ENCODE assay signal across 9 cellular contexts in the genomic region with DNA sequence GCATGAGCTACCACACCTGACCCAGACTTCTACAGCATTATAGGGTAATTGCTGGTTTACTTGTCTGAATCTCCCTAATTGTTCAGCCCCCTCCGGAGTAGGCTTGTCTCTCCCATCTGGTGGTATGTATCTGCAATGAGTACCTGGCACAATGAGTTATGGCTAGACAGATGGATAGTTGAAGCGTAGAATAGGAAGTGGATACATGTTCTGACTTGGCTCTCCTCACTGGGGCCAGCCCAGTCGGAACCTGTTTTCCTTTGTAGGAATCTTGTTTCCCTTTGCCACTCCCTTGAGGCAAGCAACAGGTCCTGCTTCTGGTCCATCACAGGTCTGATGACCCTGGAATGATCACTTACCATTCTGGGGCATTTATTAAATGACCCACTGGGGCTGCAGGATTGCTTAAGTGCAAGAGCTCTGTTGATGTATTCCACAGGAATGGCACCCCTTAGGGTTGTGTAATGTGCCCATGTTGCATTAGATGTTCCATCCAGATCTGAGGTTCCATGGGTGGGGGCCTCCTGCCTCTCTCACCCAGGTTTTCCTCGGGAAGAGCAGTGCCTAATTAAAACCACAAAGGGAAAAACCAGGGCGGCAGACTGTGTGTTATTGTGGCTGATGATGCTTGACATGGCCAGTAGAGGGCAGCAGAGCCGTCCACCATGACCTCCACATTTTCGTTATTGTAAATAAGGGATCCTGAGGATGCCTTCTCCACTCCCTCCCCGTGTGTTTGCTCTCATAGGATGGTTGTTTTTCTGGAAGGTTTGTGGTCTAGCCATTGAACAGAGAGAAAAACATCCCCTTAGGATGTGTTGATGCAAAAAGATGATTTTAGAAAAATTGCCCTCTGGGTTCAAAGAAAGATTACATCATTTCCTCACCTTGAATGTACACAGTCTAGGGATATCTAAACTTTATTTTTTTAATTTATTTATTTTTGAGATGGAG. TPM values are rescaled to one million over a fixed set of nuclear protein-coding genes. Genes with fewer than 3 reads are reported as not detected.
DNase-seq lines count a peak whose midpoint lies in the region; ATAC-seq, FAIRE-seq and TF ChIP-seq lines count a peak whose summit lies in the region.
"Had no signal": no experiment of that assay in that cellular context is flagged by ENCODE, and none has a peak within 500 bp of the region (broad histone marks: within the 10 kb centered on the region; RNA-seq: fewer than 3 reads in every experiment).

No MANE protein-coding gene starts in this region.

- POLR2A ChIA-PET in HepG2 (lab: Yijun Ruan, JAX): no interaction called here

- no peaks in the 10 kb centered on the region for H3F3A ChIP-seq in GM23338 (replicated peaks; ENCODE audit: low read depth)

- BruUV-seq in HepG2 (replicated peaks; lab: Mats Ljungman, UMichigan): no TSS peak

- H3K4me1 Mint-ChIP-seq in GM23338: peaks cover 14% of the 10 kb centered on the region
- H3K4me1 Mint-ChIP-seq in activated CD4-positive, alpha-beta T cell treated with anti-CD3 and anti-CD28 coated beads, Interleukin-2, amount 10 ng/mL, durations not matched to agents 24 days and 14 days: peaks cover 34% of the 10 kb centered on the region

- H3K9me3 Mint-ChIP-seq in GM23338: no peaks in the 10 kb centered on the region
- H3K9me3 Mint-ChIP-seq in activated CD4-positive, alpha-beta T cell treated with anti-CD3 and anti-CD28 coated beads, Interleukin-2, amount 10 ng/mL, durations not matched to agents 24 days and 14 days: peaks cover 2% of the 10 kb centered on the region

- H3K36me3 Mint-ChIP-seq in GM23338 (ENCODE audit: low read depth): no peaks in the 10 kb centered on the region
- no peaks in the 10 kb centered on the region for H3K36me3 Mint-ChIP-seq in activated CD4-positive, alpha-beta T cell treated with anti-CD3 and anti-CD28 coated beads, Interleukin-2, amount 10 ng/mL, durations not matched to agents 24 days and 14 days (ENCODE audit: low read depth)

- H4K20me1 ChIP-seq in GM23338 (replicated peaks; ENCODE audit: insufficient read depth) (no peaks in the 10 kb centered on the region), HepG2 (ENCODE audit: insufficient read depth, low read length) (no peaks in the 10 kb centered on the region)

- H3K4me3 ChIP-seq in GM23338 (no peak overlapping the region), HepG2 (replicated peaks in 1 of 3; ENCODE audit: insufficient read depth in 1 of 3, low read depth in 2 of 3, low read length in 3 of 3) (no peak overlapping the region)

- no peak for TF ChIP-seq EP300 in HepG2 (IDR thresholded peaks at IDR 0.05; ENCODE audit: low read depth in 2 of 2, low read length in 2 of 2)
- TF ChIP-seq EP300 in HepG2 (CRISPR knock-in tag; IDR thresholded peaks at IDR 0.05; ENCODE audit: borderline replicate concordance): no peak

- CTCF ChIA-PET in HepG2 (lab: Yijun Ruan, JAX; ENCODE audit: low intra/inter-chr PET ratio, low total read pairs): interaction anchor here (0.6 to 2.1 kb wide), 9 partner anchors 38 to 121 kb away, joined by 3 to 26 read pairs (median 3); no protein-coding TSS in a partner anchor

- TF ChIP-seq RAD21 in HepG2 (CRISPR knock-in tag; IDR thresholded peaks at IDR 0.05): peak; percentile 86

- no peak overlapping the region for H3K4me3 Mint-ChIP-seq in GM23338
- H3K4me3 Mint-ChIP-seq in activated CD4-positive, alpha-beta T cell treated with anti-CD3 and anti-CD28 coated beads, Interleukin-2, amount 10 ng/mL, durations not matched to agents 24 days and 14 days: peak overlapping the region; percentile 16

- TF ChIP-seq POLR2A in HepG2 (IDR thresholded peaks at IDR 0.05; ENCODE audit: insufficient read depth in 1 of 2, low read depth in 2 of 2, low read length in 2 of 2): no peak

- intact Hi-C loops in activated CD4-positive, alpha-beta T cell treated with anti-CD3 and anti-CD28 coated beads, Interleukin-2, amount 10 ng/mL, durations not matched to agents 24 days and 14 days (cut with micrococcal nuclease): loop anchor here (1.0 to 5.0 kb wide), 7 partner anchors 18 to 171 kb away; partner anchors contain the start of gene CMTM8
- intact Hi-C loops in HepG2 (cut with micrococcal nuclease; ENCODE audit: unreplicated experiment): loop anchor here (1.0 to 10.0 kb wide), 3 partner anchors 44 to 119 kb away; partner anchors contain the start of gene CMTM7

- H3K9me3 ChIP-seq in HepG2 (ENCODE audit: low read length): no peaks in the 10 kb centered on the region

- H3K27me3 ChIP-seq in GM23338 (ENCODE audit: insufficient read depth): no peaks in the 10 kb centered on the region
- H3K27me3 ChIP-seq in HepG2 (ENCODE audit: control insufficient read depth in 1 of 2, insufficient read depth in 2 of 2, low read length in 2 of 2): no peaks in the 10 kb centered on the region

- WGBS in HepG2 (ENCODE audit: low lambda C conversion rate): 37% methylated on average over 8 of the region's 8 CpGs

- DNase-seq in D721Med (ENCODE audit: insufficient read length, low spot score) (peak; percentile 71), GM23338 (ENCODE audit: low spot score) (peak; percentile 86), NCI-H2227 treated with DMSO at 0.1 percent for 48 hours (lab: John Stamatoyannopoulos, UW) (peak; percentile 48), dedifferentiated amniotic fluid mesenchymal stem cell (ENCODE audit: extremely low spot score) (peak; percentile 62), HepG2 (ENCODE audit: low spot score) (peak; percentile 47)
- DNase-seq in activated CD4-positive, alpha-beta T cell treated with anti-CD3 and anti-CD28 coated beads, Interleukin-2, amount 10 ng/mL, durations not matched to agents 24 days and 14 days: peak; percentile 89
- peak; percentile 26 to 41 (median 35) for DNase-seq in stimulated activated CD4-positive, alpha-beta T cell treated with anti-CD3 and anti-CD28 coated beads, TNF-alpha, amount 100 ng/mL, for 4 hours (ENCODE audit: low read depth in 3 of 3)

- H3K4me1 ChIP-seq in GM23338 (ENCODE audit: insufficient read depth) (no peaks in the 10 kb centered on the region; the same call in none of the 2 replicates), HepG2 (ENCODE audit: insufficient read depth, low read length) (peaks cover 38% of the 10 kb centered on the region)

- H3K9me2 ChIP-seq in GM23338 (ENCODE audit: insufficient read depth): no peaks in the 10 kb centered on the region

- in situ Hi-C loops in HepG2 (cut with HindIII; ENCODE audit: extremely low pct_ligation_motif_present, low pct_unique_long_range_greater_than_20kb): loop anchor here (5.0 kb wide), 2 partner anchors 41 to 119 kb away; no protein-coding TSS in a partner anchor

- H3K79me2 ChIP-seq in GM23338 (replicated peaks; ENCODE audit: insufficient read depth) (peaks cover 4% of the 10 kb centered on the region), HepG2 (ENCODE audit: insufficient read depth, low read length) (peaks cover 13% of the 10 kb centered on the region)

- TF ChIP-seq CTCF in D721Med (IDR thresholded peaks at IDR 0.05; ENCODE audit: insufficient read depth, missing control alignments) (peak; percentile 88), GM23338 (conservative IDR thresholded peaks at IDR 0.05; ENCODE audit: low read depth in 2 of 2) (peak; percentile 92 to 99), HepG2 (CRISPR knock-in tag; IDR thresholded peaks at IDR 0.05) (peak; percentile 91)

- H3K36me3 ChIP-seq in GM23338 (ENCODE audit: insufficient read depth) (no peaks in the 10 kb centered on the region), HepG2 (replicated peaks in 1 of 2; ENCODE audit: control insufficient read depth in 1 of 2, insufficient read depth in 2 of 2, low read length in 2 of 2) (no peaks in the 10 kb centered on the region)

- no peak overlapping the region for H3K27ac Mint-ChIP-seq in GM23338
- H3K27ac Mint-ChIP-seq in activated CD4-positive, alpha-beta T cell treated with anti-CD3 and anti-CD28 coated beads, Interleukin-2, amount 10 ng/mL, durations not matched to agents 24 days and 14 days: peak overlapping the region; percentile 90

- H3K9ac ChIP-seq in HepG2 (ENCODE audit: insufficient read depth, low read depth, low read length): no peak overlapping the region

- FAIRE-seq in D721Med (lab: Jason Lieb, UNC) (peak; percentile 73), HepG2 (lab: Jason Lieb, UNC) (peak; percentile 81)
- FAIRE-seq: colon had no signal

- H3K27me3 Mint-ChIP-seq in GM23338 (ENCODE audit: insufficient read depth, low read depth, poor library complexity): peaks cover 5% of the 10 kb centered on the region
- no peaks in the 10 kb centered on the region for H3K27me3 Mint-ChIP-seq in activated CD4-positive, alpha-beta T cell treated with anti-CD3 and anti-CD28 coated beads, Interleukin-2, amount 10 ng/mL, durations not matched to agents 24 days and 14 days

- H3K27ac ChIP-seq in GM23338 (ENCODE audit: low read depth) (no peak overlapping the region), HepG2 (ENCODE audit: extremely low read length, insufficient read depth, low read length) (no peak overlapping the region)

- H2AFZ ChIP-seq in GM23338 (no peak overlapping the region), HepG2 (ENCODE audit: low read length) (no peak overlapping the region)

- peak; percentile 94 for ATAC-seq in GM23338
- ATAC-seq in HepG2: peak; percentile 79
- no peak for ATAC-seq in HG02970 (IDR thresholded peaks at IDR 0.05; ENCODE audit: low FRiP score, unreplicated experiment)

- H3K4me2 ChIP-seq in GM23338 (no peak overlapping the region), HepG2 (ENCODE audit: low read depth, low read length) (no peak overlapping the region)

RNA-seq across cellular contexts. Expression of gene CMTM8, which starts 58.0 kb away (rescaled TPM):
- 14.3 and 24.5 TPM in 2 replicates for total RNA-seq in GM23338 (2014; rRNA removed; shearing (Covaris generic))
- polyA plus RNA-seq in GM23338 (2016; fragmentation: Nextera tagmentation; extraction: Ambion mirVana): 19.9 and 22.2 TPM in 2 replicates
- 4.8 and 5.5 TPM in 2 replicates for total RNA-seq in activated CD4-positive, alpha-beta T cell treated with anti-CD3 and anti-CD28 coated beads, Interleukin-2, amount 10 ng/mL, durations not matched to agents 24 days and 14 days
- total RNA-seq in HepG2 (2016; rRNA removed; fragmentation: Illumina TruSeq; extraction: Trizol): 6.6 and 8.9 TPM in 2 replicates
- 7.3 and 8.5 TPM in 2 replicates for total RNA-seq in HepG2 (2016; cell fraction: cytosol; rRNA removed; fragmentation: Illumina TruSeq; extraction: Trizol; ENCODE audit: low read depth)
- total RNA-seq in HepG2 (2016; cell fraction: insoluble cytoplasmic fraction; rRNA removed; fragmentation: Illumina TruSeq; extraction: Trizol): 6.3 and 8.6 TPM in 2 replicates
- 8.6 and 9.8 TPM in 2 replicates for total RNA-seq in HepG2 (2016; cell fraction: membrane; rRNA removed; fragmentation: Illumina TruSeq; extraction: Trizol)
- 8.5 TPM in 2 replicates for total RNA-seq in HepG2 (2016; cell fraction: nucleus; rRNA removed; fragmentation: Illumina TruSeq; extraction: Trizol)
- 15.2 and 15.8 TPM in 2 replicates for polyA plus RNA-seq in HepG2 (2011; rRNA removed)
- polyA plus RNA-seq in HepG2 (2011; cell fraction: cytosol; rRNA removed): 18.1 and 20.5 TPM in 2 replicates
- 9.4 and 10.5 TPM in 2 replicates for polyA plus RNA-seq in HepG2 (2011; cell fraction: nucleus; rRNA removed)
- 13.2 and 15.0 TPM in 2 replicates for polyA plus RNA-seq in HepG2 (2012)
- polyA plus RNA-seq in HepG2 (2016; cell fraction: cytosol; fragmentation: Illumina TruSeq; extraction: Trizol; ENCODE audit: low read depth): 7.0 and 9.1 TPM in 2 replicates
- 16.9 and 18.0 TPM in 2 replicates for polyA plus RNA-seq in HepG2 (2016; cell fraction: insoluble cytoplasmic fraction; fragmentation: Illumina TruSeq; extraction: Trizol; ENCODE audit: low read depth)
- polyA plus RNA-seq in HepG2 (2016; cell fraction: membrane; fragmentation: Illumina TruSeq; extraction: Trizol; ENCODE audit: low read depth): 11.2 and 14.1 TPM in 2 replicates
- polyA plus RNA-seq in HepG2 (2016; cell fraction: nucleus; fragmentation: Illumina TruSeq; extraction: Trizol; ENCODE audit: insufficient read depth, low read depth): 26.6 and 27.7 TPM in 2 replicates
- 18.5 TPM in 1 of 2 replicates, not detected in the other for polyA minus RNA-seq in HepG2 (2011; rRNA and poly(A)+ RNA removed; ENCODE audit: low replicate concordance)
- polyA minus RNA-seq in HepG2 (2011; cell fraction: cytosol; rRNA and poly(A)+ RNA removed): 7.0 and 9.0 TPM in 2 replicates
- polyA minus RNA-seq in HepG2 (2011; cell fraction: nucleus; rRNA and poly(A)+ RNA removed): 3.2 and 4.0 TPM in 2 replicates

Comparison
In these comparisons a context has a peak if more than half of its experiments do, and no peak if none do; other contexts are left out.
1. DNase-seq: peak in every context shown above with its lines; median percentile 89 in activated CD4-positive, alpha-beta T cell treated with anti-CD3 and anti-CD28 coated beads, Interleukin-2, amount 10 ng/mL, durations not matched to agents 24 days and 14 days; 86 in GM23338; 71 in D721Med; 62 in dedifferentiated amniotic fluid mesenchymal stem cell; 48 in NCI-H2227 treated with DMSO at 0.1 percent for 48 hours; 47 in HepG2; 35 in stimulated activated CD4-positive, alpha-beta T cell treated with anti-CD3 and anti-CD28 coated beads, TNF-alpha, amount 100 ng/mL, for 4 hours.